24 cellular contexts compared by ENCODE assay signal in genomic region chr2:210188190-210188589, GRCh38.
A peak's percentile ranks its signal among the peaks of the same experiment; 100 is the strongest.
DNase-seq lines count a peak whose midpoint lies in the region; ATAC-seq and TF ChIP-seq lines count a peak whose summit lies in the region.
"Had no signal": no experiment of that assay in that cellular context is flagged by ENCODE, and none has a peak within 500 bp of the region (broad histone marks: within the 10 kb centered on the region; RNA-seq: fewer than 3 reads in every experiment).

No MANE protein-coding gene starts in this region.

- no peak for DNase-seq in DND-41
- DNase-seq in SIG-M5 (lab: John Stamatoyannopoulos, UW), result no peak
- DNase-seq: C1 segment of cervical spinal cord; CD4-positive, alpha-beta memory T cell; COR-L47; GM23248; HCEC 1CT; Karpas-422; MV-4-11; NCI-H1105; NCI-H1436 treated with DMSO at 0.1 percent for 48 hours; NCI-H1930; NCI-H2107; NCI-H774; Right ventricle myocardium superior; RPMI8226; SW 1271; T-helper 17 cell had no signal

- peaks cover 13% of the 10 kb centered on the region for H3K9me3 ChIP-seq in DND-41 (ENCODE audit: insufficient read depth, low read length, severe bottlenecking)

- no peaks in the 10 kb centered on the region for H3K27me3 Mint-ChIP-seq in nephron (ENCODE audit: low read depth)

- H3K27ac ChIP-seq in 22Rv1 (peak overlapping the region; percentile 63), DND-41 (ENCODE audit: low read length) (peak overlapping the region; percentile 81), VCaP (peak overlapping the region; percentile 20; the same call in 1 of the 2 replicates)
- H3K27ac ChIP-seq: GM23248 had no signal

- ATAC-seq in DND-41 (ENCODE audit: insufficient read depth, low read depth), result peak; percentile 58
- ATAC-seq in GM18907 (IDR thresholded peaks at IDR 0.05; ENCODE audit: unreplicated experiment), result no peak
- ATAC-seq in HG03520 (IDR thresholded peaks at IDR 0.05; ENCODE audit: unreplicated experiment), result no peak
- ATAC-seq: HepG2, T-helper 17 cell had no signal

- H3K36me3 ChIP-seq in DND-41 (ENCODE audit: insufficient read depth, low read length), result no peaks in the 10 kb centered on the region

- H3K4me2 ChIP-seq in DND-41 (ENCODE audit: insufficient read depth, low read length), result peak overlapping the region; percentile 52

- H3K4me1 Mint-ChIP-seq in nephron, result no peaks in the 10 kb centered on the region
- H3K4me1 Mint-ChIP-seq: T-helper 17 cell had no signal

- H3K27ac Mint-ChIP-seq in nephron, result peak overlapping the region; percentile 60 to 75 (median 64)
- H3K27ac Mint-ChIP-seq: CD4-positive, alpha-beta memory T cell; T-helper 17 cell had no signal

- no peak for TF ChIP-seq CTCF in 22Rv1 (IDR thresholded peaks at IDR 0.05)
- no peak for TF ChIP-seq CTCF in DND-41 (IDR thresholded peaks at IDR 0.05; ENCODE audit: borderline replicate concordance, extremely low read depth, low read length, poor library complexity, severe bottlenecking)
- no peak for TF ChIP-seq CTCF in VCaP (conservative IDR thresholded peaks at IDR 0.05)
- TF ChIP-seq CTCF in nephron (IDR thresholded peaks at IDR 0.05; ENCODE audit: unreplicated experiment in 3 of 3), result no peak

- H3K9ac ChIP-seq in DND-41 (ENCODE audit: low read depth, low read length), result peak overlapping the region; percentile 12; the same call in 1 of the 2 replicates
- H3K9ac ChIP-seq: GM23248 had no signal

- peak overlapping the region; percentile 19; the same call in 1 of the 2 replicates for H2AFZ ChIP-seq in DND-41 (ENCODE audit: low read depth, low read length)
- H2AFZ ChIP-seq: GM23248 had no signal

- no peaks in the 10 kb centered on the region for H3K27me3 ChIP-seq in DND-41 (ENCODE audit: insufficient read depth, low read length, poor library complexity)

- no peaks in the 10 kb centered on the region for H3K79me2 ChIP-seq in DND-41 (ENCODE audit: insufficient read depth, low read length)

- H3K4me1 ChIP-seq in DND-41 (ENCODE audit: insufficient read depth, low read length), result peaks cover 36% of the 10 kb centered on the region

- no peak overlapping the region for H3K4me3 ChIP-seq in DND-41 (ENCODE audit: low read depth in 1 of 2, low read length in 2 of 2)
- H3K4me3 ChIP-seq: GM23248 had no signal

- H4K20me1 ChIP-seq in DND-41 (ENCODE audit: insufficient read depth, low read length), result no peaks in the 10 kb centered on the region

- peaks cover 32% of the 10 kb centered on the region for H3K9me3 Mint-ChIP-seq in nephron

- H3K36me3 Mint-ChIP-seq in nephron (ENCODE audit: low read depth), result peaks cover 31% of the 10 kb centered on the region

- no peak overlapping the region for H3K4me3 Mint-ChIP-seq in nephron
- H3K4me3 Mint-ChIP-seq: CD4-positive, alpha-beta memory T cell; T-helper 17 cell had no signal

Comparison
In these comparisons a context has a peak if more than half of its experiments do, and no peak if none do; other contexts are left out.
1. H3K27ac ChIP-seq: peak in every context shown above with its lines; median percentile 81 in DND-41; 63 in 22Rv1; 20 in VCaP.